Comparison of ENCODE assay signal across 1 cellular context in the genomic region with DNA sequence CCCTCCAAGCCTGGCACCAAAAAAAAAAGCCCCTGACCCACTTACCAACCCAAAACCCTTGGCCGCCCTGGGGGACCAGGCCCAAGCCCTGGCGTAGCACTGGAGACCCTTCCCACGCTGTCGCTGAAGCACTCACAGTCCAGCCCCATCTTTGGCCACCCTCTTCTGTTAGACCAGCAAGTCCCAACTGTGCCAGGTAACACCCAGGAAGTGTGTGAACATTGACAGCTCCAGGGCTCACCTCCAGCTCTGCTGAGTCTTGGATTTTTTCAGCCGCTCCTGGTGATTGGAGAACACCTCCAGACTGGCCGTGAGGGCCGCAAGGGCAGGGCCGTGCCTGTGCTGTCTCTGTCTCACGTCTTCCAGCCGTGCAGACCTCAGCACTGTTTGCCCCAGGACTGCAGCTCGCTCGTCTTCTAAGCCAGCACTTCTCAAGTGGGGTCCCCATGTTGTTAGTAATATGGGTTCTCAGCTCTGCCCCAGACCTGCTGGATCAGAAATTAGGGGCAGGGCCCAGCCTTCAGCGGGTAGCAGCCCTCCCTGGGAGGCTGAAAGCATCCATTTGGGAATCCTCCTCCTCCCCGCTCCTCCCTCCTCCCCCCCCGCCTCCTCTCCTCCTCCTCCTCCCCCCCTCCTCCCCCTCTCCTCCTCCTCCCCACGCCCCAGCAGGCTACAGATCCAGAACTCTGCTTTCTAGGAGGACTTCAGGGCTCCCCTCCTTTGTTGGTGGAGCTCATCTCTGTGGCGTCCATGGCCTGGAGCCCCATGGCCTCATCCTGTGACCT.
TF ChIP-seq lines count a peak whose summit lies in the region.

No MANE protein-coding gene starts in this region.

TF ChIP-seq in WTC11, 78 proteins besides CTCF, POLR2A, EP300 and RAD21 (continued from another document):
- no peak for TF ChIP-seq AR (CRISPR knock-in tag; IDR thresholded peaks at IDR 0.05)
- TF ChIP-seq, protein P1, sequence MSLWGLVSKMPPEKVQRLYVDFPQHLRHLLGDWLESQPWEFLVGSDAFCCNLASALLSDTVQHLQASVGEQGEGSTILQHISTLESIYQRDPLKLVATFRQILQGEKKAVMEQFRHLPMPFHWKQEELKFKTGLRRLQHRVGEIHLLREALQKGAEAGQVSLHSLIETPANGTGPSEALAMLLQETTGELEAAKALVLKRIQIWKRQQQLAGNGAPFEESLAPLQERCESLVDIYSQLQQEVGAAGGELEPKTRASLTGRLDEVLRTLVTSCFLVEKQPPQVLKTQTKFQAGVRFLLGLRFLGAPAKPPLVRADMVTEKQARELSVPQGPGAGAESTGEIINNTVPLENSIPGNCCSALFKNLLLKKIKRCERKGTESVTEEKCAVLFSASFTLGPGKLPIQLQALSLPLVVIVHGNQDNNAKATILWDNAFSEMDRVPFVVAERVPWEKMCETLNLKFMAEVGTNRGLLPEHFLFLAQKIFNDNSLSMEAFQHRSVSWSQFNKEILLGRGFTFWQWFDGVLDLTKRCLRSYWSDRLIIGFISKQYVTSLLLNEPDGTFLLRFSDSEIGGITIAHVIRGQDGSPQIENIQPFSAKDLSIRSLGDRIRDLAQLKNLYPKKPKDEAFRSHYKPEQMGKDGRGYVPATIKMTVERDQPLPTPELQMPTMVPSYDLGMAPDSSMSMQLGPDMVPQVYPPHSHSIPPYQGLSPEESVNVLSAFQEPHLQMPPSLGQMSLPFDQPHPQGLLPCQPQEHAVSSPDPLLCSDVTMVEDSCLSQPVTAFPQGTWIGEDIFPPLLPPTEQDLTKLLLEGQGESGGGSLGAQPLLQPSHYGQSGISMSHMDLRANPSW (CRISPR knock-in tag; conservative IDR thresholded peaks at IDR 0.05; ENCODE audit: low read depth) = no peak
